1 cellular context compared by ENCODE assay signal in genomic region chr5:123093279-123094226, GRCh38.
TF ChIP-seq lines count a peak whose summit lies in the region.

No MANE protein-coding gene starts in this region.

TF ChIP-seq in H1, 55 proteins besides CTCF, POLR2A, EP300 and RAD21:
- TF ChIP-seq CHD1 (IDR thresholded peaks at IDR 0.05; ENCODE audit: low read depth, low read length) (no peak), GABPA (IDR thresholded peaks at IDR 0.05; ENCODE audit: borderline replicate concordance, insufficient read depth, low read length) (no peak), RNF2 (IDR thresholded peaks at IDR 0.05; ENCODE audit: borderline replicate concordance, low read depth, low read length, missing control alignments, poor library complexity, severe bottlenecking) (peak; percentile 87), TEAD4 (IDR thresholded peaks at IDR 0.05; ENCODE audit: low read depth, low read length) (no peak), CHD2 (IDR thresholded peaks at IDR 0.05; ENCODE audit: low read length) (no peak), BCL11A (IDR thresholded peaks at IDR 0.05; ENCODE audit: low read depth in 2 of 2, low read length in 2 of 2) (no peak), GTF2F1 (IDR thresholded peaks at IDR 0.05; ENCODE audit: borderline replicate concordance, low read depth, low read length) (no peak), POLR2AphosphoS5 (IDR thresholded peaks at IDR 0.05; ENCODE audit: low read depth, low read length) (no peak), KDM4A (IDR thresholded peaks at IDR 0.05; ENCODE audit: low read depth, low read length, severe bottlenecking) (peak; percentile 63), PHF8 (conservative IDR thresholded peaks at IDR 0.05; ENCODE audit: low read depth, low read length) (no peak), RXRA (IDR thresholded peaks at IDR 0.05; ENCODE audit: insufficient read depth, low read depth, low read length) (no peak), EZH2 (IDR thresholded peaks at IDR 0.05; ENCODE audit: low read depth, low read length, severe bottlenecking) (peak; percentile 83), RBBP5 (IDR thresholded peaks at IDR 0.05; ENCODE audit: borderline replicate concordance, low read depth, low read length) (peak; percentile 72; the same call in 1 of the 2 replicates), TAF7 (optimal IDR thresholded peaks at IDR 0.05; ENCODE audit: borderline replicate concordance, low read depth, low read length) (no peak), KDM5A (IDR thresholded peaks at IDR 0.05; ENCODE audit: low read length) (no peak), HDAC6 (IDR thresholded peaks at IDR 0.05; ENCODE audit: low read depth, low read length) (no peak), CEBPB (IDR thresholded peaks at IDR 0.05; ENCODE audit: low read depth, low read length) (no peak), CREB1 (IDR thresholded peaks at IDR 0.05) (no peak), E2F6 (IDR thresholded peaks at IDR 0.05) (no peak), BRCA1 (IDR thresholded peaks at IDR 0.05; ENCODE audit: low read depth, low read length) (no peak), HDAC2 (IDR thresholded peaks at IDR 0.05; ENCODE audit: borderline replicate concordance in 1 of 2, low read depth in 2 of 2, low read length in 2 of 2) (no peak; a peak in 1 of 4 replicates), BACH1 (IDR thresholded peaks at IDR 0.05; ENCODE audit: low read length) (no peak), CBX8 (IDR thresholded peaks at IDR 0.05; ENCODE audit: borderline replicate concordance, low read depth, low read length) (no peak; the same call in 1 of the 2 replicates), CBX5 (IDR thresholded peaks at IDR 0.05; ENCODE audit: low read depth, low read length) (no peak), TAF1 (IDR thresholded peaks at IDR 0.05; ENCODE audit: low read depth, low read length) (no peak), SRF (IDR thresholded peaks at IDR 0.05; ENCODE audit: low read depth, low read length) (no peak), SP2 (IDR thresholded peaks at IDR 0.05; ENCODE audit: low read length) (no peak), KDM1A (IDR thresholded peaks at IDR 0.05; ENCODE audit: borderline replicate concordance, low read length) (no peak; the same call in 1 of the 2 replicates), TBP (IDR thresholded peaks at IDR 0.05; ENCODE audit: low read depth, low read length) (no peak), CTBP2 (IDR thresholded peaks at IDR 0.05; ENCODE audit: borderline replicate concordance, insufficient read depth, insufficient read length, low read length) (peak; percentile 96), POU5F1 (IDR thresholded peaks at IDR 0.05; ENCODE audit: low read depth, low read length) (no peak), SIRT6 (IDR thresholded peaks at IDR 0.05; ENCODE audit: low read length) (no peak), SUZ12 (IDR thresholded peaks at IDR 0.05; ENCODE audit: low read length) (peak; percentile 76), NRF1 (IDR thresholded peaks at IDR 0.05; ENCODE audit: low read depth, low read length) (no peak), NANOG (IDR thresholded peaks at IDR 0.05; ENCODE audit: insufficient read depth, low read depth, low read length, poor library complexity, severe bottlenecking) (no peak), YY1 (IDR thresholded peaks at IDR 0.05; ENCODE audit: low read depth, low read length) (no peak), SP1 (IDR thresholded peaks at IDR 0.05; ENCODE audit: low read depth, low read length) (no peak), ASH2L (IDR thresholded peaks at IDR 0.05; ENCODE audit: low read length) (peak; percentile 56), RFX5 (IDR thresholded peaks at IDR 0.05; ENCODE audit: borderline replicate concordance, low read depth, low read length) (no peak), SAP30 (IDR thresholded peaks at IDR 0.05; ENCODE audit: insufficient read depth, insufficient replicate concordance, low read length) (no peak), FOSL1 (IDR thresholded peaks at IDR 0.05; ENCODE audit: insufficient read depth, low read depth, low read length) (no peak), JUND (IDR thresholded peaks at IDR 0.05; ENCODE audit: low read length) (no peak), SIX5 (IDR thresholded peaks at IDR 0.05; ENCODE audit: low read depth, low read length) (no peak), SIN3A (conservative IDR thresholded peaks at IDR 0.05 in 1 of 2, IDR thresholded peaks at IDR 0.05 in 1 of 2; ENCODE audit: low read depth in 1 of 2, low read length in 2 of 2) (no peak), MAFK (IDR thresholded peaks at IDR 0.05; ENCODE audit: low read depth, low read length) (no peak), CHD7 (IDR thresholded peaks at IDR 0.05; ENCODE audit: insufficient replicate concordance, low read length) (no peak), JUN (IDR thresholded peaks at IDR 0.05; ENCODE audit: low read depth, low read length) (no peak), EGR1 (IDR thresholded peaks at IDR 0.05; ENCODE audit: borderline replicate concordance, low read depth, low read length) (no peak; the same call in 1 of the 2 replicates)
- TF ChIP-seq, protein P1, sequence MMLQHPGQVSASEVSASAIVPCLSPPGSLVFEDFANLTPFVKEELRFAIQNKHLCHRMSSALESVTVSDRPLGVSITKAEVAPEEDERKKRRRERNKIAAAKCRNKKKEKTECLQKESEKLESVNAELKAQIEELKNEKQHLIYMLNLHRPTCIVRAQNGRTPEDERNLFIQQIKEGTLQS (IDR thresholded peaks at IDR 0.05; ENCODE audit: insufficient read depth, low read depth, low read length) = no peak
- TF ChIP-seq, protein P2, sequence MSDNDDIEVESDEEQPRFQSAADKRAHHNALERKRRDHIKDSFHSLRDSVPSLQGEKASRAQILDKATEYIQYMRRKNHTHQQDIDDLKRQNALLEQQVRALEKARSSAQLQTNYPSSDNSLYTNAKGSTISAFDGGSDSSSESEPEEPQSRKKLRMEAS (IDR thresholded peaks at IDR 0.05) = no peak; the same call in 1 of the 2 replicates
- TF ChIP-seq, protein P3, sequence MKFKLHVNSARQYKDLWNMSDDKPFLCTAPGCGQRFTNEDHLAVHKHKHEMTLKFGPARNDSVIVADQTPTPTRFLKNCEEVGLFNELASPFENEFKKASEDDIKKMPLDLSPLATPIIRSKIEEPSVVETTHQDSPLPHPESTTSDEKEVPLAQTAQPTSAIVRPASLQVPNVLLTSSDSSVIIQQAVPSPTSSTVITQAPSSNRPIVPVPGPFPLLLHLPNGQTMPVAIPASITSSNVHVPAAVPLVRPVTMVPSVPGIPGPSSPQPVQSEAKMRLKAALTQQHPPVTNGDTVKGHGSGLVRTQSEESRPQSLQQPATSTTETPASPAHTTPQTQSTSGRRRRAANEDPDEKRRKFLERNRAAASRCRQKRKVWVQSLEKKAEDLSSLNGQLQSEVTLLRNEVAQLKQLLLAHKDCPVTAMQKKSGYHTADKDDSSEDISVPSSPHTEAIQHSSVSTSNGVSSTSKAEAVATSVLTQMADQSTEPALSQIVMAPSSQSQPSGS (IDR thresholded peaks at IDR 0.05; ENCODE audit: low read length) = no peak
- TF ChIP-seq, protein P4, sequence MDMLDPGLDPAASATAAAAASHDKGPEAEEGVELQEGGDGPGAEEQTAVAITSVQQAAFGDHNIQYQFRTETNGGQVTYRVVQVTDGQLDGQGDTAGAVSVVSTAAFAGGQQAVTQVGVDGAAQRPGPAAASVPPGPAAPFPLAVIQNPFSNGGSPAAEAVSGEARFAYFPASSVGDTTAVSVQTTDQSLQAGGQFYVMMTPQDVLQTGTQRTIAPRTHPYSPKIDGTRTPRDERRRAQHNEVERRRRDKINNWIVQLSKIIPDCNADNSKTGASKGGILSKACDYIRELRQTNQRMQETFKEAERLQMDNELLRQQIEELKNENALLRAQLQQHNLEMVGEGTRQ (IDR thresholded peaks at IDR 0.05; ENCODE audit: low read length) = no peak
